In the genomic region with DNA sequence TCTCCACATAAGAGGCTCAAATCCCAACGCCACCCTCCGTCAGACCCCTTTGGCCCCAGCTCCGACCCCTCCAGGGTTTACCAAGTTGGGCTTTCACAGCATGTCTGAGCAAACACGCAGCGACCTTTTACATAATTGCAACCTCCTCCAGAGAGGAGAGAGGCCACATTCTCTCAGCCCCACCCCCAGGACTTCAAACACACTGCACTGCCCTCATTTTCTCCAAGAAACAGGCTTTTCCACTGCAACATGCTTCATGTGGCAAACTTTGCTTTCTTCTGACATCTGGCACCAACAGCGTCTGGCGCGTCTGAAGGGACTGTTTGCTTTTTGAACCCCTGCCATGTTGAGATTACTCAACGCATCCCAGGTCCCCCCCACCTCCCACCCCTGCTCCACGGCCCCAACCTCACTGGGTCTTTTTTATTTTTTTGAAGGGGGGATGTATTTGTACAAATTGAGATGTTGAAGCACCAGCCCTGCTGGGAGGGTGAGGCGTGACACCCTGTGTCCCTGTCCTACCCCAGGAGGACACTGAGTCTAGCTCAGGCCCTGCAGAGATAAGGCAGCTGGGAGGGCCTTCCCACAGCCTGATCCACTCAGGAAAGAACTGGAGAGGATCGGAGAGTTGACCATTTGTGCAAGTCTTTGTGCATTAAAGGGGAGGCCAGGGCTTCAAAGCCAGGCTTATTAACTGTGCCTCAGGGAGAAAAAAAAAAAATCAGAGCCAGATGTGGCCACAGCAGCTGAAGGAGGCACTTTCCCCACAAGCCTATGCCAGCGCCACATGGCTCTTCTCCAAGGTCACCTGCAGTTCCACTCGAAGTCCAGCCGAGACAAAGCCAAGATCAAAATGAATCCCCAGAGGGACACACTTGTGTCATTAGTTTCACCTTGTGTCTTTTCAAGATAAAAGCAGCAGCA, we compare ENCODE assay signal across 8 cellular contexts. TPM values are rescaled to one million over a fixed set of nuclear protein-coding genes. Genes with fewer than 3 reads are reported as not detected.
DNase-seq lines count a peak whose midpoint lies in the region; ATAC-seq, FAIRE-seq and TF ChIP-seq lines count a peak whose summit lies in the region.

No MANE protein-coding gene starts in this region.

- no peaks in the 10 kb centered on the region for H3K27me3 Mint-ChIP-seq in CD4-positive, alpha-beta memory T cell

- no peaks in the 10 kb centered on the region for H3K9me3 Mint-ChIP-seq in CD4-positive, alpha-beta memory T cell

- TF ChIP-seq POLR2A in ovary (IDR thresholded peaks at IDR 0.05): no peak

- TF ChIP-seq CTCF in fibroblast of villous mesenchyme (IDR thresholded peaks at IDR 0.05; ENCODE audit: insufficient read depth, low read depth, low read length) (peak; percentile 39), ovary (IDR thresholded peaks at IDR 0.05) (peak in 1 of 3 donors; percentile 24)

- no peak overlapping the region for H3K4me3 Mint-ChIP-seq in CD4-positive, alpha-beta memory T cell

- no peaks in the 10 kb centered on the region for H3K27me3 ChIP-seq in CD4-positive, alpha-beta memory T cell (ENCODE audit: insufficient read depth, low read length)
- H3K27me3 ChIP-seq in ovary: no peaks in the 10 kb centered on the region

- H3K27ac ChIP-seq in CD4-positive, alpha-beta memory T cell (ENCODE audit: low read depth, low read length): no peak overlapping the region
- peak overlapping the region in 1 of 2 donors; percentile 71 for H3K27ac ChIP-seq in ovary

- no peak overlapping the region for H3K4me3 ChIP-seq in CD4-positive, alpha-beta memory T cell (ENCODE audit: low read length in 2 of 2)
- no peak overlapping the region for H3K4me3 ChIP-seq in fibroblast of villous mesenchyme (ENCODE audit: low read depth, low read length)
- no peak overlapping the region for H3K4me3 ChIP-seq in ovary

- no peak for DNase-seq in CD4-positive, alpha-beta memory T cell
- peak; percentile 96 for DNase-seq in NCI-H69 (lab: John Stamatoyannopoulos, UW)
- DNase-seq in fibroblast of villous mesenchyme (ENCODE audit: low read depth): peak; percentile 72
- peak; percentile 80 to 88 (median 86) for DNase-seq in ovary
- no peak for DNase-seq in effector CD8-positive, alpha-beta T cell (lab: John Stamatoyannopoulos, UW)
- no peak for DNase-seq in GM19239 (ENCODE audit: insufficient read length, low spot score)
- DNase-seq in SHP77 treated with DMSO at 0.1 percent for 48 hours (lab: John Stamatoyannopoulos, UW): no peak

- no peaks in the 10 kb centered on the region for H3K4me1 ChIP-seq in CD4-positive, alpha-beta memory T cell (ENCODE audit: insufficient read depth, low read length)
- H3K4me1 ChIP-seq in ovary (ENCODE audit: insufficient read depth): peaks cover 24% of the 10 kb centered on the region

- H3K36me3 ChIP-seq in CD4-positive, alpha-beta memory T cell (ENCODE audit: insufficient read depth, low read length): peaks cover 42% of the 10 kb centered on the region
- H3K36me3 ChIP-seq in ovary: no peaks in the 10 kb centered on the region

- peaks cover 3 to 6% (median 6%) of the 10 kb centered on the region in 4 donors for H3K4me1 Mint-ChIP-seq in CD4-positive, alpha-beta memory T cell

- H3K9me3 ChIP-seq in CD4-positive, alpha-beta memory T cell (ENCODE audit: control insufficient read depth in 1 of 2, low read length in 2 of 2): no peaks in the 10 kb centered on the region
- H3K9me3 ChIP-seq in ovary: no peaks in the 10 kb centered on the region

- intact Hi-C loops in CD4-positive, alpha-beta memory T cell (cut with micrococcal nuclease): no loop called here
- intact Hi-C loops in ovary (cut with DNase I): loop anchor here in 1 of 4 donors (10.0 kb wide), 1 partner anchor 1723 kb away; no protein-coding TSS in a partner anchor

- FAIRE-seq in GM19239 (lab: Jason Lieb, UNC): no peak

- WGBS in ovary, 3 donors: 7 to 8% (median 7%) methylated on average over 15 of the region's 15 CpGs

- no peak for ATAC-seq in GM18511 (IDR thresholded peaks at IDR 0.05; ENCODE audit: unreplicated experiment)

- CTCF ChIA-PET in CD4-positive, alpha-beta memory T cell (lab: Charles Lee; ENCODE audit: partially characterized antibody): no interaction called here

- POLR2A ChIA-PET in CD4-positive, alpha-beta memory T cell (lab: Charles Lee; ENCODE audit: partially characterized antibody): no interaction called here

- TF ChIP-seq EP300 in ovary (IDR thresholded peaks at IDR 0.05): no peak

- H3K27ac Mint-ChIP-seq in CD4-positive, alpha-beta memory T cell: peak overlapping the region in 6 of 7 donors; percentile 29 to 74 (median 55)

- H3K36me3 Mint-ChIP-seq in CD4-positive, alpha-beta memory T cell: peaks cover 52 to 75% of the 10 kb centered on the region in 2 donors

RNA-seq across cellular contexts. Expression of gene AXIN2, which starts 29.7 kb away (rescaled TPM):
- total RNA-seq in CD4-positive, alpha-beta memory T cell: 10 to 100 TPM; 30.1 to 30.3 TPM
- 10 to 100 TPM in 1 of 2 donors, 1 to 10 TPM in 1; 3.4 to 11.8 TPM for polyA plus RNA-seq in CD4-positive, alpha-beta memory T cell
- 1.3 and 1.9 TPM in 2 replicates for total RNA-seq in fibroblast of villous mesenchyme
- total RNA-seq in ovary: 10 to 100 TPM; 17.7 to 75.7 (median 44.3) TPM
- polyA plus RNA-seq in ovary: 10 to 100 TPM; 17.2 to 18.2 TPM

Comparison
In these comparisons a context has a peak if more than half of its experiments do, and no peak if none do; other contexts are left out.
1. DNase-seq: peak in NCI-H69 (single experiment), fibroblast of villous mesenchyme (single experiment) and ovary (5 of 5); none in CD4-positive, alpha-beta memory T cell (0 of 5), effector CD8-positive, alpha-beta T cell (single experiment), GM19239 (single experiment) and SHP77 treated with DMSO at 0.1 percent for 48 hours (single experiment).